ENCODE assay signal across 8 cellular contexts in genomic region chr13:20772401-20773131, GRCh38. TPM values are rescaled to one million over a fixed set of nuclear protein-coding genes. Genes with fewer than 3 reads are reported as not detected.
DNase-seq lines count a peak whose midpoint lies in the region; ATAC-seq and TF ChIP-seq lines count a peak whose summit lies in the region.

No MANE protein-coding gene starts in this region.

- TF ChIP-seq POLR2A in NB4 (IDR thresholded peaks at IDR 0.05; ENCODE audit: extremely low read depth, insufficient read length) = no peak

- H3K9me3 Mint-ChIP-seq in Caco-2 (ENCODE audit: unreplicated experiment) = peaks cover 16% of the 10 kb centered on the region
- peaks cover 28% of the 10 kb centered on the region for H3K9me3 Mint-ChIP-seq in chondrocyte (ENCODE audit: low read depth)

- TF ChIP-seq EP300 in neural cell (conservative IDR thresholded peaks at IDR 0.05; ENCODE audit: poor library complexity, severe bottlenecking) = no peak

- BruUV-seq in Caco-2 (replicated peaks; lab: Mats Ljungman, UMichigan) = no TSS peak

- peaks cover 5% of the 10 kb centered on the region for H3K9me3 ChIP-seq in Caco-2
- H3K9me3 ChIP-seq in neural cell (ENCODE audit: low read length) = peaks cover 10% of the 10 kb centered on the region

- H3K27me3 Mint-ChIP-seq in Caco-2 (ENCODE audit: insufficient read depth, unreplicated experiment) = no peaks in the 10 kb centered on the region
- no peaks in the 10 kb centered on the region for H3K27me3 Mint-ChIP-seq in chondrocyte (ENCODE audit: low read depth)

- ATAC-seq in HG03469 (IDR thresholded peaks at IDR 0.05; ENCODE audit: unreplicated experiment) = no peak

- H3K27me3 ChIP-seq in Caco-2 (replicated peaks; ENCODE audit: control insufficient read depth, insufficient read depth, low read length) (no peaks in the 10 kb centered on the region), neural cell (ENCODE audit: insufficient read depth, low read depth, low read length) (no peaks in the 10 kb centered on the region)

- peak overlapping the region; percentile 71 for H3K9ac ChIP-seq in neural cell (ENCODE audit: low read length)

- TF ChIP-seq CTCF in Caco-2 (IDR thresholded peaks at IDR 0.05; ENCODE audit: insufficient read depth in 1 of 2, low read depth in 1 of 2, low read length in 1 of 2, severe bottlenecking in 1 of 2, unreplicated experiment in 1 of 2) = no peak
- TF ChIP-seq CTCF in NB4 (IDR thresholded peaks at IDR 0.05; ENCODE audit: low read depth, low read length) = no peak
- no peak for TF ChIP-seq CTCF in chondrocyte (IDR thresholded peaks at IDR 0.05)
- TF ChIP-seq CTCF in neural cell (IDR thresholded peaks at IDR 0.05; ENCODE audit: poor library complexity, severe bottlenecking) = no peak

- H3K4me1 Mint-ChIP-seq in Caco-2 (ENCODE audit: low read depth, unreplicated experiment) (peaks cover 16% of the 10 kb centered on the region), chondrocyte (ENCODE audit: low read depth) (peaks cover 18% of the 10 kb centered on the region)

- intact Hi-C loops in Caco-2 (cut with micrococcal nuclease; ENCODE audit: unreplicated experiment) = loop anchor here (1.0 to 5.0 kb wide), 3 partner anchors 40 to 275 kb away; no protein-coding TSS in a partner anchor

- H4K20me1 ChIP-seq in neural cell (ENCODE audit: insufficient read depth) = no peaks in the 10 kb centered on the region

- H2AFZ ChIP-seq in neural cell (ENCODE audit: low read depth, low read length) = peak overlapping the region; percentile 30

- H3K4me3 ChIP-seq in Caco-2 (ENCODE audit: low read depth, low read length) = peak overlapping the region; percentile 58
- H3K4me3 ChIP-seq in NB4 (ENCODE audit: low read depth, low read length) = peak overlapping the region; percentile 85
- peak overlapping the region; percentile 72 for H3K4me3 ChIP-seq in neural cell (ENCODE audit: low read length)

- H3K4me2 ChIP-seq in neural cell (ENCODE audit: low read length) = no peak overlapping the region

- CTCF ChIA-PET in Caco-2 (lab: Charles Lee) = no interaction called here

- H3K9me2 ChIP-seq in neural cell (ENCODE audit: insufficient read depth, low read length) = no peaks in the 10 kb centered on the region

- H3K36me3 Mint-ChIP-seq in Caco-2 (ENCODE audit: insufficient read depth, unreplicated experiment) = peaks cover 40% of the 10 kb centered on the region
- H3K36me3 Mint-ChIP-seq in chondrocyte (ENCODE audit: low read depth) = peaks cover 22% of the 10 kb centered on the region

- peaks cover 9% of the 10 kb centered on the region for H3K4me1 ChIP-seq in Caco-2

- H3K4me3 Mint-ChIP-seq in Caco-2 (ENCODE audit: unreplicated experiment) (peak overlapping the region; percentile 87), chondrocyte (ENCODE audit: unreplicated experiment) (peak overlapping the region; percentile 87)

- H3K79me2 ChIP-seq in neural cell (replicated peaks; ENCODE audit: insufficient read depth, low read length) = no peaks in the 10 kb centered on the region

- H3K27ac ChIP-seq in neural cell (ENCODE audit: low read length) = no peak overlapping the region

- POLR2A ChIA-PET in Caco-2 (lab: Charles Lee) = interaction anchor here (0.5 kb wide), 1 partner anchor 49 kb away, joined by 7 read pairs; no protein-coding TSS in a partner anchor

- DNase-seq in Caco-2 (no peak), NB4 (ENCODE audit: low read depth) (peak; percentile 48), chondrocyte (ENCODE audit: low spot score) (no peak), dermis blood vessel endothelial cell (no peak), C1 segment of cervical spinal cord (lab: John Stamatoyannopoulos, UW) (no peak), HuH-7.5 (ENCODE audit: low spot score) (no peak)

- H3F3A ChIP-seq in neural cell (ENCODE audit: insufficient read depth, low read length, poor library complexity, severe bottlenecking) = no peaks in the 10 kb centered on the region

- H3K27ac Mint-ChIP-seq in Caco-2 (ENCODE audit: unreplicated experiment) = peak overlapping the region; percentile 97
- H3K27ac Mint-ChIP-seq in chondrocyte (ENCODE audit: unreplicated experiment) = peak overlapping the region; percentile 95

- TF ChIP-seq RAD21 in neural cell (conservative IDR thresholded peaks at IDR 0.05) = no peak

- no peaks in the 10 kb centered on the region for H3K36me3 ChIP-seq in Caco-2 (ENCODE audit: control insufficient read depth, insufficient read depth, low read length)
- no peaks in the 10 kb centered on the region for H3K36me3 ChIP-seq in neural cell (ENCODE audit: insufficient read depth, low read length)

TF ChIP-seq in neural cell, 6 proteins besides CTCF, POLR2A, EP300 and RAD21:
- TF ChIP-seq REST (IDR thresholded peaks at IDR 0.05; ENCODE audit: borderline replicate concordance) (no peak), MXI1 (conservative IDR thresholded peaks at IDR 0.05; ENCODE audit: poor library complexity, severe bottlenecking) (no peak), SMC3 (conservative IDR thresholded peaks at IDR 0.05; ENCODE audit: poor library complexity) (no peak), EZH2 (IDR thresholded peaks at IDR 0.05; ENCODE audit: borderline replicate concordance, insufficient read depth, low read length, poor library complexity, severe bottlenecking) (no peak), POLR2AphosphoS5 (IDR thresholded peaks at IDR 0.05) (no peak), TAF1 (IDR thresholded peaks at IDR 0.05; ENCODE audit: low read depth) (no peak)

RNA-seq across cellular contexts. Expression of gene EEF1AKMT1, which starts 1.2 kb away (rescaled TPM):
- total RNA-seq in Caco-2 (2022) (8.6 and 9.6 TPM in 2 replicates), chondrocyte (9.4 to 12.7 TPM (median 10.1 TPM) in 3 replicates), dermis blood vessel endothelial cell (7.7 and 10.0 TPM in 2 replicates)
- polyA plus RNA-seq in neural cell = 4.5 and 8.2 TPM in 2 replicates
- 3.2 and 5.7 TPM in 2 replicates for polyA minus RNA-seq in neural cell
